Comparison of ENCODE assay signal across 9 cellular contexts in the genomic region with DNA sequence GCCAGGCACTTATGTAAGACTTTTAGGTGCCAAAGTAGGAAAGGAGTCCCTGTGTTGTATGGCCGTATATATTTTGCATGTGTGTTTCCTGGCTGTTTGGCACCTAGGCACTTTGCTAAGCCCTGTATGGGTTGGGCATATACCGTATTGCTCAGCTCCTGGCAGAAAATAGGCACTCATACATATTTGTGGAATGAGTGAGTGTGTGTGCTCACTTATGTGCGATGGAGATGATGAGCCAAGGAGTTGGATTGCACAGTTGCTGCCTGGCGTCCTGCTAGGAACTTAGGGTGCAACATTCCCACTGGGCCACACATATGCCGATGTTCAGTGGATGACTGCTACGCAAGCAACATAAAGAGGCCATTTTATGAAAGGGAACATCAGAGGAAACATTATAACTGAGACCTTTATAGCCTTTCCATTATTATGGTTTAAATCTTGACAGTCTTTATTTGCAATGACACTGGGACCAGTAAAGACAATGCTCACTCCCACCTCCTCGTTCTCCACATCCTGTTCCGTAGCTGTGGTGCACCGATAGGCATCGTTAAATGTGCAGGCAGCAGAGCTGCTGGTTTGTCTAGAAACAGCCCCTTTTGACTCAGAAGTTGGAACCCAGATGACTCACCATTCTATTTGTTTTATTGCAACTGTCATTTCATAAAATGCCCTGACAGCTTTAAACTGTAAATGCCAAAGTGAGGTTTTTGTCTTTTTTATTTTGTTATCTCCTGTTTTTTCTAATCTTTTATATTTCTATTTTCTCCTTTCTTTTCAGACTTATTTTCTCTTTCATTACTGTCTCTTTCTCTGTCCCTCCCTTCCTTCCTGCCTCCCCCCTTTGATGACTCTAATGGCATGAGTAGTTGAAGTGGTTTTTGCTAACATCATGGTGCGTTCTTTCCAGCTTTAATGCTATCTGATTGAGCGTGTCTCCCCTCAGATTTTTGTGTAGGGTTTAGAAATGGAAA. TPM values are rescaled to one million over a fixed set of nuclear protein-coding genes. Genes with fewer than 3 reads are reported as not detected.
A peak's percentile ranks its signal among the peaks of the same experiment; 100 is the strongest.
DNase-seq lines count a peak whose midpoint lies in the region; ATAC-seq lines count a peak whose summit lies in the region.
"Had no signal": no experiment of that assay in that cellular context is flagged by ENCODE, and none has a peak within 500 bp of the region (broad histone marks: within the 10 kb centered on the region; RNA-seq: fewer than 3 reads in every experiment).

No MANE protein-coding gene starts in this region.

- DNase-seq in activated gamma-delta T cell treated with Interleukin-2 at 50 U/mL for 16 hours (peak; percentile 76), activated gamma-delta T cell (lab: John Stamatoyannopoulos, UW) (no peak), RKO (ENCODE audit: low spot score) (peak; percentile 94), inferior parietal cortex (ENCODE audit: extremely low spot score) (peak; percentile 40), hippocampal formation (lab: John Stamatoyannopoulos, UW) (no peak)
- peak; percentile 55 for DNase-seq in stimulated activated CD8-positive, alpha-beta memory T cell treated with anti-CD3 and anti-CD28 coated beads, Interleukin-12 subunit alpha, Interleukin-12 subunit beta, amount 100 ng/mL, for 24 hours (ENCODE audit: extremely low read depth)

- H3K9me3 Mint-ChIP-seq in activated T-helper 17 cell treated with anti-CD3 and anti-CD28 coated beads, Interleukin-2, amount 50 U/mL, for 72 hours: no peaks in the 10 kb centered on the region
- H3K9me3 Mint-ChIP-seq: nephron had no signal

- H3K4me1 Mint-ChIP-seq in activated T-helper 17 cell treated with anti-CD3 and anti-CD28 coated beads, Interleukin-2, amount 50 U/mL, for 72 hours: peaks cover 52% of the 10 kb centered on the region

- no peaks in the 10 kb centered on the region for H3K27me3 Mint-ChIP-seq in activated T-helper 17 cell treated with anti-CD3 and anti-CD28 coated beads, Interleukin-2, amount 50 U/mL, for 72 hours

- H3K4me3 Mint-ChIP-seq in activated T-helper 17 cell treated with anti-CD3 and anti-CD28 coated beads, Interleukin-2, amount 50 U/mL, for 72 hours: peak overlapping the region; percentile 69
- H3K4me3 Mint-ChIP-seq: nephron had no signal

- peak overlapping the region; percentile 91 for H3K27ac Mint-ChIP-seq in activated T-helper 17 cell treated with anti-CD3 and anti-CD28 coated beads, Interleukin-2, amount 50 U/mL, for 72 hours

- peak; percentile 68 for ATAC-seq in HG03045 (IDR thresholded peaks at IDR 0.05; ENCODE audit: unreplicated experiment)
- ATAC-seq in activated T-helper 17 cell treated with anti-CD3 and anti-CD28 coated beads, Interleukin-2, amount 50 U/mL, for 72 hours (replicated peaks): peak; percentile 98

- no peaks in the 10 kb centered on the region for H3K36me3 Mint-ChIP-seq in activated T-helper 17 cell treated with anti-CD3 and anti-CD28 coated beads, Interleukin-2, amount 50 U/mL, for 72 hours (ENCODE audit: low read depth)

RNA-seq across cellular contexts. Expression of gene PEX14, which starts 36.1 kb away (rescaled TPM):
- 10 to 100 TPM; 18.4 to 21.7 TPM for total RNA-seq in activated T-helper 17 cell treated with anti-CD3 and anti-CD28 coated beads, Interleukin-2, amount 50 U/mL, for 72 hours

RNA-seq across cellular contexts. Expression of gene DFFA, which starts 38.5 kb away (rescaled TPM):
- 10 to 100 TPM; 27.4 to 54.5 TPM for total RNA-seq in activated T-helper 17 cell treated with anti-CD3 and anti-CD28 coated beads, Interleukin-2, amount 50 U/mL, for 72 hours

Comparison
In these comparisons a context has a peak if more than half of its experiments do, and no peak if none do; other contexts are left out.
1. DNase-seq: peak in activated gamma-delta T cell treated with Interleukin-2 at 50 U/mL for 16 hours (single experiment), RKO (single experiment), inferior parietal cortex (single experiment) and stimulated activated CD8-positive, alpha-beta memory T cell treated with anti-CD3 and anti-CD28 coated beads, Interleukin-12 subunit alpha, Interleukin-12 subunit beta, amount 100 ng/mL, for 24 hours (single experiment); none in activated gamma-delta T cell (single experiment) and hippocampal formation (0 of 2).